11 cellular contexts compared by ENCODE assay signal in genomic region chr20:26163890-26164289, GRCh38.
DNase-seq lines count a peak whose midpoint lies in the region; ATAC-seq, FAIRE-seq and TF ChIP-seq lines count a peak whose summit lies in the region.
"Had no signal": no experiment of that assay in that cellular context is flagged by ENCODE, and none has a peak within 500 bp of the region (broad histone marks: within the 10 kb centered on the region; RNA-seq: fewer than 3 reads in every experiment).

No MANE protein-coding gene starts in this region.

- FAIRE-seq in endothelial cell of umbilical vein (lab: Jason Lieb, UNC) = no peak
- FAIRE-seq: GM19239 had no signal

- no peak overlapping the region for H3K4me3 ChIP-seq in BJ (ENCODE audit: low read depth, low read length)
- no peak overlapping the region for H3K4me3 ChIP-seq in MG63
- H3K4me3 ChIP-seq in endothelial cell of umbilical vein (replicated peaks in 1 of 3; ENCODE audit: insufficient read depth in 1 of 3, low read depth in 1 of 3, low read length in 3 of 3) = no peak overlapping the region
- H3K4me3 ChIP-seq in mesodermal cell (ENCODE audit: extremely low read depth, insufficient read depth, low read length, poor library complexity, severe bottlenecking) = no peak overlapping the region
- no peak overlapping the region for H3K4me3 ChIP-seq in GM23338

- BruUV-seq in endothelial cell of umbilical vein (replicated peaks; lab: Mats Ljungman, UMichigan) = no TSS peak

- no peaks in the 10 kb centered on the region for H3K9me3 Mint-ChIP-seq in GM23338
- H3K9me3 Mint-ChIP-seq: CD4-positive, alpha-beta T cell; T-helper 2 cell treated with Interferon-gamma antibody and Interleukin-4, amounts not matched to agents 5 μg/mL and 100 μg/mL, for 36 hours had no signal

- H3K27ac ChIP-seq in endothelial cell of umbilical vein (ENCODE audit: insufficient read depth, low read depth, low read length) = no peak overlapping the region
- H3K27ac ChIP-seq in mesodermal cell (ENCODE audit: low read depth, low read length, severe bottlenecking) = peak overlapping the region; percentile 62
- H3K27ac ChIP-seq in GM23338 (ENCODE audit: low read depth) = no peak overlapping the region

- H3K27me3 ChIP-seq in BJ (ENCODE audit: control insufficient read depth, insufficient read depth, low read length) (no peaks in the 10 kb centered on the region), MG63 (no peaks in the 10 kb centered on the region), endothelial cell of umbilical vein (ENCODE audit: control insufficient read depth in 2 of 2, insufficient read depth in 2 of 2, low read length in 2 of 2) (no peaks in the 10 kb centered on the region), GM23338 (ENCODE audit: insufficient read depth) (no peaks in the 10 kb centered on the region)

- no peak for TF ChIP-seq POLR2A in endothelial cell of umbilical vein (IDR thresholded peaks at IDR 0.05; ENCODE audit: low read depth, low read length)

- H3K9me1 ChIP-seq in endothelial cell of umbilical vein (replicated peaks; ENCODE audit: control insufficient read depth, extremely low read depth, insufficient read depth, low read length) = no peaks in the 10 kb centered on the region

- no peaks in the 10 kb centered on the region for H3K36me3 ChIP-seq in BJ (ENCODE audit: control insufficient read depth, insufficient read depth, low read length)
- no peaks in the 10 kb centered on the region for H3K36me3 ChIP-seq in MG63
- no peaks in the 10 kb centered on the region for H3K36me3 ChIP-seq in endothelial cell of umbilical vein (ENCODE audit: control insufficient read depth in 2 of 2, extremely low read depth in 1 of 2, insufficient read depth in 2 of 2, low read length in 2 of 2)
- no peaks in the 10 kb centered on the region for H3K36me3 ChIP-seq in mesodermal cell (ENCODE audit: control insufficient read depth, insufficient read depth, low read length)
- no peaks in the 10 kb centered on the region for H3K36me3 ChIP-seq in GM23338 (ENCODE audit: insufficient read depth)

- no peaks in the 10 kb centered on the region for H3K79me2 ChIP-seq in endothelial cell of umbilical vein (ENCODE audit: control insufficient read depth, insufficient read depth, low read length)
- no peaks in the 10 kb centered on the region for H3K79me2 ChIP-seq in GM23338 (replicated peaks; ENCODE audit: insufficient read depth)

- H3K4me1 ChIP-seq in endothelial cell of umbilical vein (ENCODE audit: control insufficient read depth, extremely low read depth, insufficient read depth, low read length) (no peaks in the 10 kb centered on the region), mesodermal cell (ENCODE audit: control insufficient read depth, insufficient read depth, low read length, poor library complexity, severe bottlenecking) (peaks cover 25% of the 10 kb centered on the region), GM23338 (ENCODE audit: insufficient read depth) (peaks cover 40% of the 10 kb centered on the region)

- no peaks in the 10 kb centered on the region for H3K9me2 ChIP-seq in GM23338 (ENCODE audit: insufficient read depth)

- H3K9me3 ChIP-seq in MG63 = no peaks in the 10 kb centered on the region
- H3K9me3 ChIP-seq in endothelial cell of umbilical vein (replicated peaks; ENCODE audit: control insufficient read depth, insufficient read depth, low read length) = no peaks in the 10 kb centered on the region
- no peaks in the 10 kb centered on the region for H3K9me3 ChIP-seq in mesodermal cell (ENCODE audit: control insufficient read depth, low read length)

- CTCF ChIA-PET in BJ (lab: Yijun Ruan, JAX) (no interaction called here), endothelial cell of umbilical vein (lab: Charles Lee) (no interaction called here)

- ATAC-seq in GM23338 = no peak
- no peak for ATAC-seq in GM18520 (IDR thresholded peaks at IDR 0.05; ENCODE audit: unreplicated experiment)

- intact Hi-C loops in endothelial cell of umbilical vein (cut with micrococcal nuclease) = no loop called here

- H3K4me2 ChIP-seq in endothelial cell of umbilical vein (ENCODE audit: insufficient read depth, low read length) = no peak overlapping the region
- H3K4me2 ChIP-seq in GM23338 = no peak overlapping the region

- H3F3A ChIP-seq in GM23338 (replicated peaks; ENCODE audit: low read depth) = no peaks in the 10 kb centered on the region

- no peak overlapping the region for H3K4me3 Mint-ChIP-seq in GM23338
- H3K4me3 Mint-ChIP-seq: CD4-positive, alpha-beta T cell; T-helper 2 cell treated with Interferon-gamma antibody and Interleukin-4, amounts not matched to agents 5 μg/mL and 100 μg/mL, for 36 hours had no signal

- no peaks in the 10 kb centered on the region for H3K27me3 Mint-ChIP-seq in GM23338 (ENCODE audit: insufficient read depth, low read depth, poor library complexity)

- dilution Hi-C loops in endothelial cell of umbilical vein (cut with MboI; ENCODE audit: extremely low pct_ligation_motif_present, low sequenced_read_pairs) = no loop called here

- WGBS in mesodermal cell (ENCODE audit: insufficient coverage in 2 of 2), 2 experiments = 86 to 100% methylated on average over 1 of the region's 2 CpGs

- no peak for TF ChIP-seq CTCF in BJ (IDR thresholded peaks at IDR 0.05; ENCODE audit: insufficient read depth, low read depth, low read length)
- no peak for TF ChIP-seq CTCF in endothelial cell of umbilical vein (IDR thresholded peaks at IDR 0.05; ENCODE audit: extremely low read depth in 1 of 2, insufficient read depth in 1 of 2, low read depth in 1 of 2, low read length in 2 of 2)
- TF ChIP-seq CTCF in GM23338 (conservative IDR thresholded peaks at IDR 0.05; ENCODE audit: low read depth in 2 of 2) = no peak

- H2AFZ ChIP-seq in endothelial cell of umbilical vein (ENCODE audit: low read depth, low read length) = no peak overlapping the region
- H2AFZ ChIP-seq in GM23338 = no peak overlapping the region

- H3K4me1 Mint-ChIP-seq in GM23338 = peaks cover 62% of the 10 kb centered on the region

- H3K36me3 Mint-ChIP-seq in GM23338 (ENCODE audit: low read depth) = no peaks in the 10 kb centered on the region

- H4K20me1 ChIP-seq in endothelial cell of umbilical vein (replicated peaks; ENCODE audit: control insufficient read depth, extremely low read depth, insufficient read depth, low read length) = no peaks in the 10 kb centered on the region
- no peaks in the 10 kb centered on the region for H4K20me1 ChIP-seq in GM23338 (replicated peaks; ENCODE audit: insufficient read depth)

- POLR2A ChIA-PET in BJ (lab: Charles Lee) (interaction anchor here (0.9 kb wide), 1 partner anchor 1491 kb away, joined by 3 read pairs; no protein-coding TSS in a partner anchor), endothelial cell of umbilical vein (lab: Charles Lee) (no interaction called here)

- no peak overlapping the region for H3K9ac ChIP-seq in endothelial cell of umbilical vein (replicated peaks; ENCODE audit: extremely low read depth, insufficient read depth, low read length)

- peak; percentile 67 for DNase-seq in BJ (ENCODE audit: low read depth)
- DNase-seq in MG63 = peak; percentile 11
- peak; percentile 1 for DNase-seq in endothelial cell of umbilical vein (ENCODE audit: low read depth, low spot score)
- no peak for DNase-seq in GM23338 (ENCODE audit: low spot score)
- no peak for DNase-seq in activated CD4-positive, alpha-beta T cell treated with anti-CD3 and anti-CD28 coated beads for 4 hours
- DNase-seq in activated effector memory CD4-positive, alpha-beta T cell treated with anti-CD3 and anti-CD28 coated beads, Interleukin-2, amount 50 U/mL, for 16 hours = no peak
- DNase-seq: CD4-positive, alpha-beta T cell had no signal

- H3K27ac Mint-ChIP-seq in GM23338 = no peak overlapping the region
- H3K27ac Mint-ChIP-seq: CD4-positive, alpha-beta T cell; T-helper 2 cell treated with Interferon-gamma antibody and Interleukin-4, amounts not matched to agents 5 μg/mL and 100 μg/mL, for 36 hours had no signal

TF ChIP-seq in endothelial cell of umbilical vein, 7 proteins besides CTCF, POLR2A, EP300 and RAD21:
- TF ChIP-seq EZH2 (IDR thresholded peaks at IDR 0.05; ENCODE audit: borderline replicate concordance, low read depth, low read length, severe bottlenecking) (no peak), JUN (IDR thresholded peaks at IDR 0.05; ENCODE audit: borderline replicate concordance, insufficient read depth, insufficient read length, low read depth) (no peak), MYC (IDR thresholded peaks at IDR 0.05; ENCODE audit: low read depth, low read length) (no peak), GATA2 (IDR thresholded peaks at IDR 0.05; ENCODE audit: insufficient read depth, insufficient read length, low read depth, low read length) (no peak), POLR2AphosphoS5 (IDR thresholded peaks at IDR 0.05; ENCODE audit: insufficient read depth, low read depth, low read length) (no peak), FOS (IDR thresholded peaks at IDR 0.05; ENCODE audit: borderline replicate concordance, insufficient read depth, low read length) (no peak)
- TF ChIP-seq, protein P1, sequence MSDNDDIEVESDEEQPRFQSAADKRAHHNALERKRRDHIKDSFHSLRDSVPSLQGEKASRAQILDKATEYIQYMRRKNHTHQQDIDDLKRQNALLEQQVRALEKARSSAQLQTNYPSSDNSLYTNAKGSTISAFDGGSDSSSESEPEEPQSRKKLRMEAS (IDR thresholded peaks at IDR 0.05; ENCODE audit: insufficient read depth, insufficient read length) = no peak

TF ChIP-seq in GM23338, 12 proteins besides CTCF, POLR2A, EP300 and RAD21 (continues in another document):
- no peak for TF ChIP-seq CREB1 (CRISPR knock-in tag; IDR thresholded peaks at IDR 0.05; ENCODE audit: low read depth)
- TF ChIP-seq ZNF331 (CRISPR knock-in tag; IDR thresholded peaks at IDR 0.05; ENCODE audit: low read depth) = no peak
- no peak for TF ChIP-seq ZNF114 (CRISPR knock-in tag; IDR thresholded peaks at IDR 0.05)

Comparison
In these comparisons a context has a peak if more than half of its experiments do, and no peak if none do; other contexts are left out.
1. DNase-seq: peak in BJ (single experiment), MG63 (single experiment) and endothelial cell of umbilical vein (single experiment); none in GM23338 (single experiment), activated CD4-positive, alpha-beta T cell treated with anti-CD3 and anti-CD28 coated beads for 4 hours (0 of 2) and activated effector memory CD4-positive, alpha-beta T cell treated with anti-CD3 and anti-CD28 coated beads, Interleukin-2, amount 50 U/mL, for 16 hours (single experiment).